In the genomic region with DNA sequence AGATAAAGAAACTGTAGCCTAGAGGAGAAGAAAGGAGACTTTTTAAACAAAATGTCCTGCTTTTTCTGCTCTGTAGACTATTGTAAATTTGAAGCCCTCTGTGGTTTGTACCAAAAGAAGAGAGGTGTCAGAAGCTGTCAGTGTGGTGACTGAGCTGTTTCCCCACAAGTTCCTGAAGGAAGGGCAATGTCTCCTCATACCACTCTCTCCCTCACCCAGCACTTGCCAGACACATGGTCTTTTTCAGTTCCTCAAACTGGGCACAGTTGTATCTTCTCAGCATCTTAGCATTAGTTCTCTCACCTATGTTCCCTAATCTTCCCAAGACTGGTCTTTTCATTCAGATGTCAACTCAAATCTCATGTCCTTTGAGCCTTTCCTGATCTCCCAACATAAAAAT, we compare ENCODE assay signal across 14 cellular contexts. TPM values are rescaled to one million over a fixed set of nuclear protein-coding genes. Genes with fewer than 3 reads are reported as not detected.
A peak's percentile ranks its signal among the peaks of the same experiment; 100 is the strongest.
DNase-seq lines count a peak whose midpoint lies in the region; ATAC-seq, FAIRE-seq and TF ChIP-seq lines count a peak whose summit lies in the region.
"Had no signal": no experiment of that assay in that cellular context is flagged by ENCODE, and none has a peak within 500 bp of the region (broad histone marks: within the 10 kb centered on the region; RNA-seq: fewer than 3 reads in every experiment).

No MANE protein-coding gene starts in this region.

- no peak overlapping the region for H2AFZ ChIP-seq in HepG2 (ENCODE audit: low read length)
- H2AFZ ChIP-seq: parathyroid adenoma had no signal

- H3K27me3 ChIP-seq in liver (ENCODE audit: control insufficient read depth in 4 of 4, insufficient read depth in 4 of 4, low read length in 3 of 4), result no peaks in the 10 kb centered on the region
- H3K27me3 ChIP-seq in HepG2 (ENCODE audit: control insufficient read depth in 1 of 2, insufficient read depth in 2 of 2, low read length in 2 of 2), result no peaks in the 10 kb centered on the region; a peak in 1 of 5 replicates
- H3K27me3 ChIP-seq: upper lobe of left lung had no signal

- no peak overlapping the region for H3K9ac ChIP-seq in liver (ENCODE audit: low read depth in 1 of 2, low read length in 2 of 2)
- no peak overlapping the region for H3K9ac ChIP-seq in HepG2 (ENCODE audit: insufficient read depth, low read depth, low read length)
- H3K9ac ChIP-seq: parathyroid adenoma had no signal

- TF ChIP-seq POLR2A in HepG2 (IDR thresholded peaks at IDR 0.05; ENCODE audit: insufficient read depth in 1 of 2, low read depth in 2 of 2, low read length in 2 of 2), result no peak

- TF ChIP-seq CTCF in liver (IDR thresholded peaks at IDR 0.05; ENCODE audit: low read depth, low read length, missing input control) (no peak), HepG2 (CRISPR knock-in tag; IDR thresholded peaks at IDR 0.05) (no peak)
- TF ChIP-seq CTCF in activated CD8-positive, alpha-beta T cell treated with anti-CD3 and anti-CD28 coated beads for 36 hours (IDR thresholded peaks at IDR 0.05), result no peak

- no TSS peak for BruUV-seq in HepG2 (replicated peaks; lab: Mats Ljungman, UMichigan)

- no peak overlapping the region for H3K4me3 ChIP-seq in liver (ENCODE audit: low read depth in 1 of 3, low read length in 3 of 3)
- no peak overlapping the region for H3K4me3 ChIP-seq in HepG2 (replicated peaks in 1 of 3; ENCODE audit: insufficient read depth in 1 of 3, low read depth in 2 of 3, low read length in 3 of 3)
- H3K4me3 ChIP-seq: upper lobe of left lung had no signal

- peaks cover 9% of the 10 kb centered on the region for H3K4me1 Mint-ChIP-seq in T-helper 17 cell
- H3K4me1 Mint-ChIP-seq in activated CD8-positive, alpha-beta T cell treated with anti-CD3 and anti-CD28 coated beads for 36 hours (ENCODE audit: low read depth), result peaks cover 9% of the 10 kb centered on the region

- TF ChIP-seq RAD21 in liver (IDR thresholded peaks at IDR 0.05) (no peak), HepG2 (CRISPR knock-in tag; IDR thresholded peaks at IDR 0.05) (no peak)

- H3K36me3 ChIP-seq in liver (ENCODE audit: control insufficient read depth in 4 of 4, insufficient read depth in 3 of 4, low read depth in 1 of 4, low read length in 3 of 4), result peaks cover 0 to 12% (median 7%) of the 10 kb centered on the region in 4 donors
- no peaks in the 10 kb centered on the region for H3K36me3 ChIP-seq in HepG2 (replicated peaks in 1 of 2; ENCODE audit: control insufficient read depth in 1 of 2, insufficient read depth in 2 of 2, low read length in 2 of 2)
- H3K36me3 ChIP-seq: upper lobe of left lung had no signal

- in situ Hi-C loops in HepG2 (cut with HindIII; ENCODE audit: extremely low pct_ligation_motif_present, low pct_unique_long_range_greater_than_20kb), result loop anchor here (5.0 kb wide), 1 partner anchor 67 kb away; no protein-coding TSS in a partner anchor

- H3K9me3 ChIP-seq in liver (ENCODE audit: control insufficient read depth in 4 of 4, low read length in 3 of 4) (no peaks in the 10 kb centered on the region), HepG2 (ENCODE audit: low read length) (no peaks in the 10 kb centered on the region), T-helper 17 cell (ENCODE audit: control insufficient read depth, low read length, poor library complexity, severe bottlenecking) (no peaks in the 10 kb centered on the region)
- H3K9me3 ChIP-seq: upper lobe of left lung had no signal

- FAIRE-seq in HepG2 (lab: Jason Lieb, UNC), result no peak
- FAIRE-seq: G401.6 had no signal

- no peaks in the 10 kb centered on the region for H4K20me1 ChIP-seq in HepG2 (ENCODE audit: insufficient read depth, low read length)

- TF ChIP-seq EP300 in HepG2 (IDR thresholded peaks at IDR 0.05; ENCODE audit: low read depth in 2 of 2, low read length in 2 of 2) (no peak), HepG2 (CRISPR knock-in tag; IDR thresholded peaks at IDR 0.05; ENCODE audit: borderline replicate concordance) (no peak)

- ATAC-seq in HepG2 (no peak), HG03342 (IDR thresholded peaks at IDR 0.05; ENCODE audit: unreplicated experiment) (peak; percentile 47), T-helper 17 cell (peak; percentile 35)
- ATAC-seq in activated CD8-positive, alpha-beta T cell treated with anti-CD3 and anti-CD28 coated beads for 36 hours, result no peak

- H3K4me1 ChIP-seq in liver (ENCODE audit: control insufficient read depth in 4 of 4, insufficient read depth in 4 of 4, low read length in 3 of 4), result peaks cover 0 to 8% (median 5%) of the 10 kb centered on the region in 4 donors
- peaks cover 12% of the 10 kb centered on the region for H3K4me1 ChIP-seq in HepG2 (ENCODE audit: insufficient read depth, low read length)
- H3K4me1 ChIP-seq: parathyroid adenoma had no signal

- CTCF ChIA-PET in HepG2 (lab: Yijun Ruan, JAX; ENCODE audit: low intra/inter-chr PET ratio, low total read pairs), result no interaction called here
- CTCF ChIA-PET in activated CD8-positive, alpha-beta T cell treated with anti-CD3 and anti-CD28 coated beads for 36 hours (lab: Charles Lee), result interaction anchor here (4.7 kb wide), 1 partner anchor 65 kb away, joined by 29 read pairs; no protein-coding TSS in a partner anchor

- no peaks in the 10 kb centered on the region for H3K79me2 ChIP-seq in HepG2 (ENCODE audit: insufficient read depth, low read length)
- H3K79me2 ChIP-seq: parathyroid adenoma had no signal

- no peak overlapping the region for H3K4me2 ChIP-seq in HepG2 (ENCODE audit: low read depth, low read length)

- H3K27ac Mint-ChIP-seq in T-helper 17 cell, result no peak overlapping the region
- no peak overlapping the region for H3K27ac Mint-ChIP-seq in activated CD8-positive, alpha-beta T cell treated with anti-CD3 and anti-CD28 coated beads for 36 hours

- H3K27ac ChIP-seq in liver (ENCODE audit: low read depth in 1 of 2, low read length in 2 of 2) (peak overlapping the region; percentile 6 to 48), HepG2 (ENCODE audit: extremely low read length, insufficient read depth, low read length) (no peak overlapping the region)
- H3K27ac ChIP-seq: parathyroid adenoma, upper lobe of left lung had no signal

- peaks cover 31% of the 10 kb centered on the region for H3K27me3 Mint-ChIP-seq in T-helper 17 cell
- peaks cover 21% of the 10 kb centered on the region for H3K27me3 Mint-ChIP-seq in activated CD8-positive, alpha-beta T cell treated with anti-CD3 and anti-CD28 coated beads for 36 hours

- no peak overlapping the region for H3K4me3 Mint-ChIP-seq in T-helper 17 cell
- no peak overlapping the region for H3K4me3 Mint-ChIP-seq in activated CD8-positive, alpha-beta T cell treated with anti-CD3 and anti-CD28 coated beads for 36 hours

- intact Hi-C loops in HepG2 (cut with micrococcal nuclease; ENCODE audit: unreplicated experiment), result no loop called here
- intact Hi-C loops in activated CD8-positive, alpha-beta T cell treated with anti-CD3 and anti-CD28 coated beads for 36 hours (cut with micrococcal nuclease), result loop anchor here (5.0 kb wide), 1 partner anchor 67 kb away; no protein-coding TSS in a partner anchor

- POLR2A ChIA-PET in HepG2 (lab: Yijun Ruan, JAX), result no interaction called here
- POLR2A ChIA-PET in activated CD8-positive, alpha-beta T cell treated with anti-CD3 and anti-CD28 coated beads for 36 hours (lab: Charles Lee), result no interaction called here

- H3K9me3 Mint-ChIP-seq in activated CD8-positive, alpha-beta T cell treated with anti-CD3 and anti-CD28 coated beads for 36 hours, result no peaks in the 10 kb centered on the region

- no peaks in the 10 kb centered on the region for H3K36me3 Mint-ChIP-seq in T-helper 17 cell (ENCODE audit: low read depth)
- H3K36me3 Mint-ChIP-seq in activated CD8-positive, alpha-beta T cell treated with anti-CD3 and anti-CD28 coated beads for 36 hours (ENCODE audit: low read depth), result peaks cover 1% of the 10 kb centered on the region

- no peak for DNase-seq in HepG2 (ENCODE audit: low spot score)
- DNase-seq in T-helper 17 cell, result no peak
- no peak for DNase-seq in LoVo (ENCODE audit: low spot score)
- no peak for DNase-seq in SHP77 treated with DMSO at 0.1 percent for 48 hours (lab: John Stamatoyannopoulos, UW)
- no peak for DNase-seq in GM19240 (ENCODE audit: insufficient read length, low spot score)
- DNase-seq in activated CD8-positive, alpha-beta T cell treated with anti-CD3 and anti-CD28 coated beads for 36 hours, result no peak
- DNase-seq: aorta, NCI-H446, upper lobe of left lung had no signal

RNA-seq across cellular contexts. Expression of gene BCO2, which starts 4.3 kb away (rescaled TPM):
- 100 to 1,000 TPM in 1 of 2 donors, under 1 TPM in 1; 0.70 to 190 TPM for total RNA-seq in liver
- 100 to 1,000 TPM in 1 of 2 donors, 10 to 100 TPM in 1; 24.4 to 133 TPM for polyA plus RNA-seq in liver
- total RNA-seq in HepG2 (2016; rRNA removed; fragmentation: Illumina TruSeq; extraction: Trizol), result 0.38 TPM in 1 of 2 replicates, not detected in the other
- 0.40 and 1.2 TPM in 2 replicates for total RNA-seq in HepG2 (2016; cell fraction: cytosol; rRNA removed; fragmentation: Illumina TruSeq; extraction: Trizol; ENCODE audit: low read depth)
- 0.34 and 0.41 TPM in 2 replicates for total RNA-seq in HepG2 (2016; cell fraction: insoluble cytoplasmic fraction; rRNA removed; fragmentation: Illumina TruSeq; extraction: Trizol)
- 0.52 and 0.62 TPM in 2 replicates for total RNA-seq in HepG2 (2016; cell fraction: membrane; rRNA removed; fragmentation: Illumina TruSeq; extraction: Trizol)
- total RNA-seq in HepG2 (2016; cell fraction: nucleus; rRNA removed; fragmentation: Illumina TruSeq; extraction: Trizol), result 0.78 and 0.81 TPM in 2 replicates
- polyA plus RNA-seq in HepG2 (2011; rRNA removed), result 0.58 and 0.67 TPM in 2 replicates
- polyA plus RNA-seq in HepG2 (2011; cell fraction: cytosol; rRNA removed), result 0.15 and 0.19 TPM in 2 replicates
- polyA plus RNA-seq in HepG2 (2011; cell fraction: nucleus; rRNA removed), result 1.1 and 1.8 TPM in 2 replicates
- 0.72 and 1.4 TPM in 2 replicates for polyA plus RNA-seq in HepG2 (2012)
- polyA plus RNA-seq in HepG2 (2016; cell fraction: cytosol; fragmentation: Illumina TruSeq; extraction: Trizol; ENCODE audit: low read depth), result not detected in 2 replicates
- polyA plus RNA-seq in HepG2 (2016; cell fraction: insoluble cytoplasmic fraction; fragmentation: Illumina TruSeq; extraction: Trizol; ENCODE audit: low read depth), result 0.40 and 0.53 TPM in 2 replicates
- not detected in 2 replicates for polyA plus RNA-seq in HepG2 (2016; cell fraction: membrane; fragmentation: Illumina TruSeq; extraction: Trizol; ENCODE audit: low read depth)
- 2.3 and 2.8 TPM in 2 replicates for polyA plus RNA-seq in HepG2 (2016; cell fraction: nucleus; fragmentation: Illumina TruSeq; extraction: Trizol; ENCODE audit: insufficient read depth, low read depth)
- polyA minus RNA-seq in HepG2 (2011; rRNA and poly(A)+ RNA removed; ENCODE audit: low replicate concordance), result 0.28 and 0.40 TPM in 2 replicates
- polyA minus RNA-seq in HepG2 (2011; cell fraction: cytosol; rRNA and poly(A)+ RNA removed), result not detected in 2 replicates
- 2.7 and 4.0 TPM in 2 replicates for polyA minus RNA-seq in HepG2 (2011; cell fraction: nucleus; rRNA and poly(A)+ RNA removed)
- 1 to 10 TPM; 2.5 to 2.7 TPM for total RNA-seq in T-helper 17 cell
- total RNA-seq in activated CD8-positive, alpha-beta T cell treated with anti-CD3 and anti-CD28 coated beads for 36 hours, result 1 to 10 TPM in 1 of 2 experiments, under 1 TPM in 1; 0.97 to 1.4 TPM

RNA-seq across cellular contexts. Expression of gene TEX12, which starts 12.4 kb away (rescaled TPM):
- total RNA-seq in liver (under 1 TPM in 1 of 2 donors, not detected in 1; 0.42 TPM), HepG2 (2016; rRNA removed; fragmentation: Illumina TruSeq; extraction: Trizol) (not detected in 2 replicates), T-helper 17 cell (under 1 TPM; 0.32 to 0.52 TPM)
- polyA plus RNA-seq in liver (under 1 TPM; 0.07 to 0.29 TPM), HepG2 (2011; rRNA removed) (not detected in 2 replicates)
- not detected in 2 replicates for total RNA-seq in HepG2 (2016; cell fraction: cytosol; rRNA removed; fragmentation: Illumina TruSeq; extraction: Trizol; ENCODE audit: low read depth)
- total RNA-seq in HepG2 (2016; cell fraction: insoluble cytoplasmic fraction; rRNA removed; fragmentation: Illumina TruSeq; extraction: Trizol), result 0.15 TPM in 1 of 2 replicates, not detected in the other
- not detected in 2 replicates for total RNA-seq in HepG2 (2016; cell fraction: membrane; rRNA removed; fragmentation: Illumina TruSeq; extraction: Trizol)
- 0.69 TPM in 1 of 2 replicates, not detected in the other for total RNA-seq in HepG2 (2016; cell fraction: nucleus; rRNA removed; fragmentation: Illumina TruSeq; extraction: Trizol)
- not detected in 2 replicates for polyA plus RNA-seq in HepG2 (2011; cell fraction: cytosol; rRNA removed)
- 0.19 TPM in 1 of 2 replicates, not detected in the other for polyA plus RNA-seq in HepG2 (2011; cell fraction: nucleus; rRNA removed)
- polyA plus RNA-seq in HepG2 (2012), result not detected in 2 replicates
- polyA plus RNA-seq in HepG2 (2016; cell fraction: cytosol; fragmentation: Illumina TruSeq; extraction: Trizol; ENCODE audit: low read depth), result not detected in 2 replicates
- polyA plus RNA-seq in HepG2 (2016; cell fraction: insoluble cytoplasmic fraction; fragmentation: Illumina TruSeq; extraction: Trizol; ENCODE audit: low read depth), result not detected in 2 replicates
- polyA plus RNA-seq in HepG2 (2016; cell fraction: membrane; fragmentation: Illumina TruSeq; extraction: Trizol; ENCODE audit: low read depth), result not detected in 2 replicates
- 1.6 TPM in 1 of 2 replicates, not detected in the other for polyA plus RNA-seq in HepG2 (2016; cell fraction: nucleus; fragmentation: Illumina TruSeq; extraction: Trizol; ENCODE audit: insufficient read depth, low read depth)
- not detected in 2 replicates for polyA minus RNA-seq in HepG2 (2011; rRNA and poly(A)+ RNA removed; ENCODE audit: low replicate concordance)
- not detected in 2 replicates for polyA minus RNA-seq in HepG2 (2011; cell fraction: cytosol; rRNA and poly(A)+ RNA removed)
- not detected in 2 replicates for polyA minus RNA-seq in HepG2 (2011; cell fraction: nucleus; rRNA and poly(A)+ RNA removed)
- total RNA-seq in activated CD8-positive, alpha-beta T cell treated with anti-CD3 and anti-CD28 coated beads for 36 hours, result not detected
- total RNA-seq: epithelial cell of proximal tubule had no signal
- polyA plus RNA-seq: aorta had no signal

RNA-seq across cellular contexts. Expression of gene IL18, which starts 15.7 kb away (rescaled TPM):
- total RNA-seq in liver (1 to 10 TPM; 3.8 to 5.2 TPM), HepG2 (2016; rRNA removed; fragmentation: Illumina TruSeq; extraction: Trizol) (0.89 and 1.4 TPM in 2 replicates), T-helper 17 cell (under 1 TPM; 0.57 to 0.94 TPM)
- polyA plus RNA-seq in liver (1 to 10 TPM; 3.0 to 3.3 TPM), HepG2 (2011; rRNA removed) (2.7 and 3.6 TPM in 2 replicates)
- 0.30 and 0.44 TPM in 2 replicates for total RNA-seq in HepG2 (2016; cell fraction: cytosol; rRNA removed; fragmentation: Illumina TruSeq; extraction: Trizol; ENCODE audit: low read depth)
- 1.4 TPM in 2 replicates for total RNA-seq in HepG2 (2016; cell fraction: insoluble cytoplasmic fraction; rRNA removed; fragmentation: Illumina TruSeq; extraction: Trizol)
- 0.72 and 0.74 TPM in 2 replicates for total RNA-seq in HepG2 (2016; cell fraction: membrane; rRNA removed; fragmentation: Illumina TruSeq; extraction: Trizol)
- 0.66 and 0.75 TPM in 2 replicates for total RNA-seq in HepG2 (2016; cell fraction: nucleus; rRNA removed; fragmentation: Illumina TruSeq; extraction: Trizol)
- polyA plus RNA-seq in HepG2 (2011; cell fraction: cytosol; rRNA removed), result 1.2 and 1.7 TPM in 2 replicates
- 1.4 and 2.7 TPM in 2 replicates for polyA plus RNA-seq in HepG2 (2011; cell fraction: nucleus; rRNA removed)
- polyA plus RNA-seq in HepG2 (2012), result 0.31 and 0.44 TPM in 2 replicates
- polyA plus RNA-seq in HepG2 (2016; cell fraction: cytosol; fragmentation: Illumina TruSeq; extraction: Trizol; ENCODE audit: low read depth), result 0.38 and 0.43 TPM in 2 replicates
- 1.1 and 1.3 TPM in 2 replicates for polyA plus RNA-seq in HepG2 (2016; cell fraction: insoluble cytoplasmic fraction; fragmentation: Illumina TruSeq; extraction: Trizol; ENCODE audit: low read depth)
- polyA plus RNA-seq in HepG2 (2016; cell fraction: membrane; fragmentation: Illumina TruSeq; extraction: Trizol; ENCODE audit: low read depth), result 0.60 and 1.1 TPM in 2 replicates
- polyA plus RNA-seq in HepG2 (2016; cell fraction: nucleus; fragmentation: Illumina TruSeq; extraction: Trizol; ENCODE audit: insufficient read depth, low read depth), result 1.5 and 2.4 TPM in 2 replicates
- 0.50 and 22.8 TPM in 2 replicates for polyA minus RNA-seq in HepG2 (2011; rRNA and poly(A)+ RNA removed; ENCODE audit: low replicate concordance)
- 0.97 and 1.5 TPM in 2 replicates for polyA minus RNA-seq in HepG2 (2011; cell fraction: cytosol; rRNA and poly(A)+ RNA removed)
- 4.1 TPM in 2 replicates for polyA minus RNA-seq in HepG2 (2011; cell fraction: nucleus; rRNA and poly(A)+ RNA removed)
- total RNA-seq in activated CD8-positive, alpha-beta T cell treated with anti-CD3 and anti-CD28 coated beads for 36 hours, result not detected

RNA-seq across cellular contexts. Expression of gene PTS, which starts 46.6 kb away (rescaled TPM):
- total RNA-seq in liver (10 to 100 TPM; 11.3 to 59.5 TPM), HepG2 (2016; rRNA removed; fragmentation: Illumina TruSeq; extraction: Trizol) (46.8 and 49.3 TPM in 2 replicates), T-helper 17 cell (10 to 100 TPM; 66.7 to 69.6 TPM)
- polyA plus RNA-seq in liver (100 to 1,000 TPM in 1 of 2 donors, 10 to 100 TPM in 1; 39.6 to 106 TPM), HepG2 (2011; rRNA removed) (26.3 and 33.6 TPM in 2 replicates)
- total RNA-seq in HepG2 (2016; cell fraction: cytosol; rRNA removed; fragmentation: Illumina TruSeq; extraction: Trizol; ENCODE audit: low read depth), result 40.2 and 43.5 TPM in 2 replicates
- 47.6 and 49.7 TPM in 2 replicates for total RNA-seq in HepG2 (2016; cell fraction: insoluble cytoplasmic fraction; rRNA removed; fragmentation: Illumina TruSeq; extraction: Trizol)
- total RNA-seq in HepG2 (2016; cell fraction: membrane; rRNA removed; fragmentation: Illumina TruSeq; extraction: Trizol), result 39.7 and 40.1 TPM in 2 replicates
- 38.8 and 43.2 TPM in 2 replicates for total RNA-seq in HepG2 (2016; cell fraction: nucleus; rRNA removed; fragmentation: Illumina TruSeq; extraction: Trizol)
- 19.8 and 26.0 TPM in 2 replicates for polyA plus RNA-seq in HepG2 (2011; cell fraction: cytosol; rRNA removed)
- 23.5 and 45.8 TPM in 2 replicates for polyA plus RNA-seq in HepG2 (2011; cell fraction: nucleus; rRNA removed)
- 32.7 and 36.0 TPM in 2 replicates for polyA plus RNA-seq in HepG2 (2012)
- polyA plus RNA-seq in HepG2 (2016; cell fraction: cytosol; fragmentation: Illumina TruSeq; extraction: Trizol; ENCODE audit: low read depth), result 28.2 and 34.2 TPM in 2 replicates
- 44.0 and 45.6 TPM in 2 replicates for polyA plus RNA-seq in HepG2 (2016; cell fraction: insoluble cytoplasmic fraction; fragmentation: Illumina TruSeq; extraction: Trizol; ENCODE audit: low read depth)
- polyA plus RNA-seq in HepG2 (2016; cell fraction: membrane; fragmentation: Illumina TruSeq; extraction: Trizol; ENCODE audit: low read depth), result 32.0 and 33.3 TPM in 2 replicates
- polyA plus RNA-seq in HepG2 (2016; cell fraction: nucleus; fragmentation: Illumina TruSeq; extraction: Trizol; ENCODE audit: insufficient read depth, low read depth), result 60.5 and 68.6 TPM in 2 replicates
- 6.7 and 7.7 TPM in 2 replicates for polyA minus RNA-seq in HepG2 (2011; rRNA and poly(A)+ RNA removed; ENCODE audit: low replicate concordance)
- polyA minus RNA-seq in HepG2 (2011; cell fraction: cytosol; rRNA and poly(A)+ RNA removed), result 6.6 and 7.3 TPM in 2 replicates
- 62.4 and 70.9 TPM in 2 replicates for polyA minus RNA-seq in HepG2 (2011; cell fraction: nucleus; rRNA and poly(A)+ RNA removed)
- total RNA-seq in activated CD8-positive, alpha-beta T cell treated with anti-CD3 and anti-CD28 coated beads for 36 hours, result 10 to 100 TPM; 22.6 to 24.9 TPM

Comparison
In these comparisons a context has a peak if more than half of its experiments do, and no peak if none do; other contexts are left out.
1. ATAC-seq: peak in HG03342 (single experiment) and T-helper 17 cell (single experiment); none in HepG2 (single experiment) and activated CD8-positive, alpha-beta T cell treated with anti-CD3 and anti-CD28 coated beads for 36 hours (single experiment).